ENCODE assay signal across 10 cellular contexts in the genomic region with DNA sequence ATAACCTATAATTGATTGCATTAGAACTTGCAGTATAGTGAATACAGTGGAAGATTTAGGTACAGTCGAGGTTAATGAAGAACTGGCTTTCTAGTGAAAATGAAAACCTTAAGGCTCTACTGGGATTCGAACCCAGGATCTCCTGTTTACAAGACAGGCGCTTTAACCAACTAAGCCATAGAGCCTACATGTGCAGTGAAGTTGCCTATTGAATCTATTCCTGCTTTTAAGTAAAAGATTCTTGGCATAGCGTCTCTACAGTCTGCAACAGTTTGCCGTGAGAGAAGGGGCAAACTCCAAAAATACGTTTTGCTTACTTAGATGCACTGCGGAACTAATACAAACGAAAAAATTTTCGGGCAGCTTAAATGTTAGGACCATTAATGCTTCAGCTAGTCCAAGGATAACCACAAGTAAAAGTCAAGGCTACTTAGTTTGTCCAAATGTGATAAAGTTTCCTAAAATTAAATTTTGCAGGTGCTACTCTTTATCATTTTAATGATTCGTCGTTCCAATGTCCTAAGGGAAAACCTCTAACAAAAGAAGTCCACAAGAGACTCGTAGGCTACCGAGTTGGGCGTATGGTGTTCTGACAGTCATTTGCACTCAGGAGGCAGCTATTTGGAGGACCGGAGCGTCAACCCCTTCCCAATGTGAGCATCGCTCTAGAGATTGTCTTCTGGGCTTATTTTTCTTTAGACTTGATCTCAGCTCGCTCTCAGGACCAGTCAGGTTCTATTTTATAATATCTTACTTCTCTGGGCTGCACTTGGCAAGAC. TPM values are rescaled to one million over a fixed set of nuclear protein-coding genes. Genes with fewer than 3 reads are reported as not detected.
DNase-seq lines count a peak whose midpoint lies in the region; ATAC-seq and TF ChIP-seq lines count a peak whose summit lies in the region.
"Had no signal": no experiment of that assay in that cellular context is flagged by ENCODE, and none has a peak within 500 bp of the region (broad histone marks: within the 10 kb centered on the region; RNA-seq: fewer than 3 reads in every experiment).

No MANE protein-coding gene starts in this region.

- POLR2A ChIA-PET in Caco-2 (lab: Charles Lee), result no interaction called here
- POLR2A ChIA-PET in activated naive CD8-positive, alpha-beta T cell treated with anti-CD3 and anti-CD28 coated beads, Interleukin-2, amount 10 ng/mL, durations not matched to agents 7 days and 5 days (lab: Charles Lee), result interaction anchor here (0.6 to 0.7 kb wide), 2 partner anchors 15 to 419 kb away, joined by 3 read pairs; no protein-coding TSS in a partner anchor

- CTCF ChIA-PET in Caco-2 (lab: Charles Lee), result no interaction called here

- H3K36me3 Mint-ChIP-seq in Caco-2 (ENCODE audit: insufficient read depth, unreplicated experiment), result peaks cover 9% of the 10 kb centered on the region
- H3K36me3 Mint-ChIP-seq in activated naive CD8-positive, alpha-beta T cell treated with anti-CD3 and anti-CD28 coated beads, Interleukin-2, amount 10 ng/mL, durations not matched to agents 7 days and 5 days, result peaks cover 2% of the 10 kb centered on the region
- no peaks in the 10 kb centered on the region for H3K36me3 Mint-ChIP-seq in effector memory CD8-positive, alpha-beta T cell (ENCODE audit: insufficient read depth)

- H3K27ac Mint-ChIP-seq in Caco-2 (ENCODE audit: unreplicated experiment), result no peak overlapping the region
- no peak overlapping the region for H3K27ac Mint-ChIP-seq in activated naive CD8-positive, alpha-beta T cell treated with anti-CD3 and anti-CD28 coated beads, Interleukin-2, amount 10 ng/mL, durations not matched to agents 7 days and 5 days
- no peak overlapping the region for H3K27ac Mint-ChIP-seq in effector memory CD8-positive, alpha-beta T cell
- H3K27ac Mint-ChIP-seq: T-cell had no signal

- H3K36me3 ChIP-seq in Caco-2 (ENCODE audit: control insufficient read depth, insufficient read depth, low read length) (no peaks in the 10 kb centered on the region), kidney epithelial cell (ENCODE audit: control insufficient read depth, insufficient read depth, low read length) (no peaks in the 10 kb centered on the region)

- intact Hi-C loops in Caco-2 (cut with micrococcal nuclease; ENCODE audit: unreplicated experiment), result no loop called here

- peaks cover 6% of the 10 kb centered on the region for H3K27me3 Mint-ChIP-seq in Caco-2 (ENCODE audit: insufficient read depth, unreplicated experiment)
- H3K27me3 Mint-ChIP-seq in activated naive CD8-positive, alpha-beta T cell treated with anti-CD3 and anti-CD28 coated beads, Interleukin-2, amount 10 ng/mL, durations not matched to agents 7 days and 5 days, result peaks cover 60% of the 10 kb centered on the region
- H3K27me3 Mint-ChIP-seq in effector memory CD8-positive, alpha-beta T cell, result peaks cover 62 to 77% of the 10 kb centered on the region in 2 donors

- H3K9me3 ChIP-seq in Caco-2, result no peaks in the 10 kb centered on the region

- peak overlapping the region; percentile 67 for H3K4me3 Mint-ChIP-seq in Caco-2 (ENCODE audit: unreplicated experiment)
- peak overlapping the region; percentile 62 for H3K4me3 Mint-ChIP-seq in activated naive CD8-positive, alpha-beta T cell treated with anti-CD3 and anti-CD28 coated beads, Interleukin-2, amount 10 ng/mL, durations not matched to agents 7 days and 5 days
- H3K4me3 Mint-ChIP-seq in effector memory CD8-positive, alpha-beta T cell, result no peak overlapping the region

- BruUV-seq in Caco-2 (replicated peaks; lab: Mats Ljungman, UMichigan), result no TSS peak

- ATAC-seq in GM21576 (IDR thresholded peaks at IDR 0.05; ENCODE audit: unreplicated experiment) (peak; percentile 49), HG03095 (IDR thresholded peaks at IDR 0.05; ENCODE audit: unreplicated experiment) (no peak)
- ATAC-seq in activated naive CD8-positive, alpha-beta T cell treated with anti-CD3 and anti-CD28 coated beads, Interleukin-2, amount 10 ng/mL, durations not matched to agents 7 days and 5 days (ENCODE audit: low read depth), result peak; percentile 60
- no peak for ATAC-seq in effector memory CD8-positive, alpha-beta T cell (replicated peaks)

- H3K4me1 Mint-ChIP-seq in Caco-2 (ENCODE audit: low read depth, unreplicated experiment), result no peaks in the 10 kb centered on the region
- H3K4me1 Mint-ChIP-seq in activated naive CD8-positive, alpha-beta T cell treated with anti-CD3 and anti-CD28 coated beads, Interleukin-2, amount 10 ng/mL, durations not matched to agents 7 days and 5 days, result peaks cover 13% of the 10 kb centered on the region
- peaks cover 0 to 3% of the 10 kb centered on the region in 2 donors for H3K4me1 Mint-ChIP-seq in effector memory CD8-positive, alpha-beta T cell (ENCODE audit: low read depth in 2 of 2)

- H3K4me1 ChIP-seq in Caco-2, result no peaks in the 10 kb centered on the region

- H3K27me3 ChIP-seq in Caco-2 (replicated peaks; ENCODE audit: control insufficient read depth, insufficient read depth, low read length), result no peaks in the 10 kb centered on the region
- peaks cover 9% of the 10 kb centered on the region for H3K27me3 ChIP-seq in kidney epithelial cell (ENCODE audit: control insufficient read depth, insufficient read depth, low read length)

- no peak overlapping the region for H3K4me3 ChIP-seq in Caco-2 (ENCODE audit: low read depth, low read length)
- peak overlapping the region; percentile 31 for H3K4me3 ChIP-seq in kidney epithelial cell (ENCODE audit: low read depth, low read length)
- H3K4me3 ChIP-seq: skin epidermis had no signal

- H3K9me3 Mint-ChIP-seq in Caco-2 (ENCODE audit: unreplicated experiment), result peaks cover 9% of the 10 kb centered on the region
- H3K9me3 Mint-ChIP-seq in activated naive CD8-positive, alpha-beta T cell treated with anti-CD3 and anti-CD28 coated beads, Interleukin-2, amount 10 ng/mL, durations not matched to agents 7 days and 5 days, result peaks cover 3% of the 10 kb centered on the region
- H3K9me3 Mint-ChIP-seq in effector memory CD8-positive, alpha-beta T cell, result peaks cover 0 to 2% of the 10 kb centered on the region in 2 donors

- DNase-seq in Caco-2, result peak in 1 of 2 experiments; percentile 44
- DNase-seq in NCI-H2227 treated with DMSO at 0.1 percent for 48 hours (lab: John Stamatoyannopoulos, UW), result peak; percentile 85
- no peak for DNase-seq in activated naive CD8-positive, alpha-beta T cell treated with anti-CD3 and anti-CD28 coated beads, Interleukin-2, amount 10 ng/mL, durations not matched to agents 7 days and 5 days
- DNase-seq in kidney epithelial cell (ENCODE audit: low read depth), result peak; percentile 37
- no peak for DNase-seq in epidermal melanocyte (ENCODE audit: insufficient read length, low spot score)
- DNase-seq in effector memory CD8-positive, alpha-beta T cell, result no peak
- DNase-seq: T-cell had no signal

- TF ChIP-seq CTCF in Caco-2 (IDR thresholded peaks at IDR 0.05; ENCODE audit: insufficient read depth in 1 of 2, low read depth in 1 of 2, low read length in 1 of 2, severe bottlenecking in 1 of 2, unreplicated experiment in 1 of 2), result no peak
- no peak for TF ChIP-seq CTCF in kidney epithelial cell (IDR thresholded peaks at IDR 0.05; ENCODE audit: insufficient read depth, low read length, poor library complexity, severe bottlenecking)

RNA-seq across cellular contexts. Expression of a gene that starts 31.3 kb away (rescaled TPM):
- total RNA-seq in Caco-2 (2022) (not detected in 2 replicates), kidney epithelial cell (1.6 and 3.1 TPM in 2 replicates)
- total RNA-seq in activated naive CD8-positive, alpha-beta T cell treated with anti-CD3 and anti-CD28 coated beads, Interleukin-2, amount 10 ng/mL, durations not matched to agents 7 days and 5 days, result 1 to 10 TPM; 1.3 to 2.9 TPM

RNA-seq across cellular contexts. Expression of a gene that starts 41.0 kb away (rescaled TPM):
- total RNA-seq in Caco-2 (2022) (not detected in 2 replicates), kidney epithelial cell (not detected in 2 replicates)
- total RNA-seq in activated naive CD8-positive, alpha-beta T cell treated with anti-CD3 and anti-CD28 coated beads, Interleukin-2, amount 10 ng/mL, durations not matched to agents 7 days and 5 days, result not detected
- total RNA-seq: T-cell had no signal

RNA-seq across cellular contexts. Expression of a gene that starts 51.1 kb away (rescaled TPM):
- total RNA-seq in Caco-2 (2022) (not detected in 2 replicates), kidney epithelial cell (not detected in 2 replicates)
- total RNA-seq in activated naive CD8-positive, alpha-beta T cell treated with anti-CD3 and anti-CD28 coated beads, Interleukin-2, amount 10 ng/mL, durations not matched to agents 7 days and 5 days, result not detected
- total RNA-seq: T-cell had no signal

Comparison
In these comparisons a context has a peak if more than half of its experiments do, and no peak if none do; other contexts are left out.
1. DNase-seq: peak in NCI-H2227 treated with DMSO at 0.1 percent for 48 hours (single experiment) and kidney epithelial cell (single experiment); none in activated naive CD8-positive, alpha-beta T cell treated with anti-CD3 and anti-CD28 coated beads, Interleukin-2, amount 10 ng/mL, durations not matched to agents 7 days and 5 days (single experiment), epidermal melanocyte (single experiment) and effector memory CD8-positive, alpha-beta T cell (0 of 3).
2. H3K4me3 Mint-ChIP-seq: peak in Caco-2 (single experiment) and activated naive CD8-positive, alpha-beta T cell treated with anti-CD3 and anti-CD28 coated beads, Interleukin-2, amount 10 ng/mL, durations not matched to agents 7 days and 5 days (single experiment); none in effector memory CD8-positive, alpha-beta T cell (0 of 2).
3. ATAC-seq: peak in GM21576 (single experiment) and activated naive CD8-positive, alpha-beta T cell treated with anti-CD3 and anti-CD28 coated beads, Interleukin-2, amount 10 ng/mL, durations not matched to agents 7 days and 5 days (single experiment); none in HG03095 (single experiment) and effector memory CD8-positive, alpha-beta T cell (single experiment).